17 cellular contexts compared by ENCODE assay signal in genomic region chr10:267705-268104, GRCh38.
DNase-seq lines count a peak whose midpoint lies in the region; ATAC-seq and TF ChIP-seq lines count a peak whose summit lies in the region.
"Had no signal": no experiment of that assay in that cellular context is flagged by ENCODE, and none has a peak within 500 bp of the region (broad histone marks: within the 10 kb centered on the region; RNA-seq: fewer than 3 reads in every experiment).

No MANE protein-coding gene starts in this region.

- H3K18ac ChIP-seq in neuronal stem cell (ENCODE audit: low read length): no peak overlapping the region

- no peak overlapping the region for H2BK15ac ChIP-seq in neuronal stem cell (ENCODE audit: low read length)

- H2BK12ac ChIP-seq in neuronal stem cell (ENCODE audit: low read length): no peak overlapping the region

- H2AFZ ChIP-seq in ACC112 (ENCODE audit: low read length, unreplicated experiment) (no peak overlapping the region), neuronal stem cell (ENCODE audit: low read length) (no peak overlapping the region)
- H2AFZ ChIP-seq: GM23338 had no signal

- DNase-seq in neuronal stem cell (ENCODE audit: low spot score): no peak
- DNase-seq in spleen: no peak
- no peak for DNase-seq in left cardiac atrium
- DNase-seq: ACHN; AML-193; CD4-positive, alpha-beta T cell; CD8-positive, alpha-beta memory T cell; DMS 273 treated with DMSO at 0.1 percent for 48 hours; DMS79; GDM1; H9 had no signal

- H4K20me1 ChIP-seq in BLaER1 treated with 17β-estradiol and CSF1 and Interleukin-3, amounts not matched to agents 10 nM and 100 nM: no peaks in the 10 kb centered on the region

- H3K4ac ChIP-seq in neuronal stem cell (ENCODE audit: low read length): no peak overlapping the region

- H3K4me3 ChIP-seq in ACC112 (ENCODE audit: low read depth, low read length): no peak overlapping the region
- no peak overlapping the region for H3K4me3 ChIP-seq in BLaER1 treated with 17β-estradiol and CSF1 and Interleukin-3, amounts not matched to agents 10 nM and 100 nM
- no peak overlapping the region for H3K4me3 ChIP-seq in neuronal stem cell (ENCODE audit: low read length in 2 of 2)
- H3K4me3 ChIP-seq in spleen: no peak overlapping the region
- H3K4me3 ChIP-seq: GM12878, GM23338 had no signal

- no peaks in the 10 kb centered on the region for H3K79me2 ChIP-seq in ACC112 (ENCODE audit: control insufficient read depth, insufficient read depth, low read length, unreplicated experiment)

- H3K36me3 ChIP-seq in ACC112 (ENCODE audit: insufficient read depth, low read length) (no peaks in the 10 kb centered on the region), neuronal stem cell (replicated peaks in 1 of 2; ENCODE audit: control insufficient read depth in 2 of 2, insufficient read depth in 2 of 2, low read length in 2 of 2) (no peaks in the 10 kb centered on the region), spleen (no peaks in the 10 kb centered on the region)
- no peaks in the 10 kb centered on the region for H3K36me3 ChIP-seq in BLaER1 treated with 17β-estradiol and CSF1 and Interleukin-3, amounts not matched to agents 10 nM and 100 nM

- H3K23ac ChIP-seq in neuronal stem cell (ENCODE audit: low read depth, low read length, poor library complexity): no peak overlapping the region

- H3K4me2 ChIP-seq in BLaER1 treated with 17β-estradiol and CSF1 and Interleukin-3, amounts not matched to agents 10 nM and 100 nM: peak overlapping the region in 10 of 11 experiments; percentile 40 to 73 (median 58); a peak in 16 of 22 replicates
- H3K4me2 ChIP-seq in neuronal stem cell (ENCODE audit: insufficient read depth, low read length, poor library complexity, severe bottlenecking): no peak overlapping the region
- H3K4me2 ChIP-seq: GM23338 had no signal

- no peak overlapping the region for H4K8ac ChIP-seq in neuronal stem cell (ENCODE audit: low read depth, low read length)

- no peaks in the 10 kb centered on the region for H3K79me1 ChIP-seq in neuronal stem cell (ENCODE audit: low read depth, low read length)

- no CpG with 5 or more reads among the region's 11 CpGs for WGBS in neuronal stem cell (ENCODE audit: extremely low coverage in 2 of 2, insufficient read length in 2 of 2, insufficient replicate concordance in 1 of 2), 2 donors
- 92 to 94% (median 93%) methylated on average over 11 of the region's 11 CpGs for WGBS in spleen, 5 donors

- no peak overlapping the region for H2AK5ac ChIP-seq in neuronal stem cell (ENCODE audit: low read depth, low read length)

- peak overlapping the region; percentile 5 for H3K14ac ChIP-seq in neuronal stem cell (ENCODE audit: low read length)

- H3K27me3 ChIP-seq in ACC112 (ENCODE audit: insufficient read depth, low read length) (no peaks in the 10 kb centered on the region), neuronal stem cell (ENCODE audit: control insufficient read depth in 3 of 3, insufficient read depth in 3 of 3, low read depth in 1 of 3, low read length in 3 of 3) (no peaks in the 10 kb centered on the region), spleen (replicated peaks in 1 of 7) (no peaks in the 10 kb centered on the region)
- no peaks in the 10 kb centered on the region for H3K27me3 ChIP-seq in BLaER1 treated with 17β-estradiol and CSF1 and Interleukin-3, amounts not matched to agents 10 nM and 100 nM

- H4K91ac ChIP-seq in neuronal stem cell (ENCODE audit: low read depth, low read length, poor library complexity): no peak overlapping the region

- TF ChIP-seq POLR2A in spleen (IDR thresholded peaks at IDR 0.05): no peak

- peak overlapping the region; percentile 65; the same call in 1 of the 2 replicates for H3K27ac ChIP-seq in ACC112 (ENCODE audit: low read depth, low read length)
- H3K27ac ChIP-seq in BLaER1 treated with 17β-estradiol and CSF1 and Interleukin-3, amounts not matched to agents 10 nM and 100 nM: peak overlapping the region in 6 of 11 experiments; percentile 10 to 59 (median 31); a peak in 7 of 22 replicates
- no peak overlapping the region for H3K27ac ChIP-seq in neuronal stem cell (replicated peaks; ENCODE audit: low read length)
- no peak overlapping the region for H3K27ac ChIP-seq in spleen

- no peak overlapping the region for H3K9ac ChIP-seq in BLaER1 treated with 17β-estradiol and CSF1 and Interleukin-3, amounts not matched to agents 10 nM and 100 nM
- no peak overlapping the region for H3K9ac ChIP-seq in neuronal stem cell (ENCODE audit: low read depth, low read length, poor library complexity)

- peaks cover 0 to 16% (median 12%) of the 10 kb centered on the region in 11 experiments; a peak in 9 of 22 replicates for H3K9me3 ChIP-seq in BLaER1 treated with 17β-estradiol and CSF1 and Interleukin-3, amounts not matched to agents 10 nM and 100 nM (replicated peaks in 1 of 11)
- no peaks in the 10 kb centered on the region for H3K9me3 ChIP-seq in neuronal stem cell (replicated peaks in 1 of 2; ENCODE audit: control insufficient read depth in 2 of 2, insufficient read depth in 1 of 2, low read depth in 1 of 2, low read length in 2 of 2)
- H3K9me3 ChIP-seq in spleen: no peaks in the 10 kb centered on the region

- H2BK120ac ChIP-seq in neuronal stem cell (ENCODE audit: low read depth, low read length): no peak overlapping the region

- TF ChIP-seq CTCF in spleen (IDR thresholded peaks at IDR 0.05 in 8 of 11, conservative IDR thresholded peaks at IDR 0.05 in 3 of 11): no peak

- intact Hi-C loops in spleen (cut with DNase I; ENCODE audit: low total_unique reads) (no loop called here), left cardiac atrium (cut with DNase I) (no loop called here)

- H2BK5ac ChIP-seq in neuronal stem cell (ENCODE audit: low read length): no peak overlapping the region

- ATAC-seq in HG02763 (IDR thresholded peaks at IDR 0.05; ENCODE audit: unreplicated experiment) (no peak), left cardiac atrium (no peak)
- ATAC-seq: GM12878, GM23338, HCT116 had no signal

- peaks cover 9% of the 10 kb centered on the region for H3K4me1 ChIP-seq in ACC112 (ENCODE audit: control insufficient read depth, insufficient read depth, low read length, unreplicated experiment)
- H3K4me1 ChIP-seq in BLaER1 treated with 17β-estradiol and CSF1 and Interleukin-3, amounts not matched to agents 10 nM and 100 nM: peaks cover 13 to 43% (median 31%) of the 10 kb centered on the region in 10 experiments
- peaks cover 7 to 8% of the 10 kb centered on the region in 2 donors for H3K4me1 ChIP-seq in neuronal stem cell (ENCODE audit: control insufficient read depth in 2 of 2, insufficient read depth in 1 of 2, low read depth in 1 of 2, low read length in 2 of 2)
- no peaks in the 10 kb centered on the region for H3K4me1 ChIP-seq in spleen

Comparison
In these comparisons a context has a peak if more than half of its experiments do, and no peak if none do; other contexts are left out.
1. H3K27ac ChIP-seq: peak in ACC112 (single experiment) and BLaER1 treated with 17β-estradiol and CSF1 and Interleukin-3, amounts not matched to agents 10 nM and 100 nM (6 of 11); none in neuronal stem cell (single experiment) and spleen (0 of 8).